8 cellular contexts compared by ENCODE assay signal in genomic region chr12:94650143-94651056, GRCh38. TPM values are rescaled to one million over a fixed set of nuclear protein-coding genes. Genes with fewer than 3 reads are reported as not detected.
A peak's percentile ranks its signal among the peaks of the same experiment; 100 is the strongest.
DNase-seq lines count a peak whose midpoint lies in the region; ATAC-seq and TF ChIP-seq lines count a peak whose summit lies in the region.

A gene with protein sequence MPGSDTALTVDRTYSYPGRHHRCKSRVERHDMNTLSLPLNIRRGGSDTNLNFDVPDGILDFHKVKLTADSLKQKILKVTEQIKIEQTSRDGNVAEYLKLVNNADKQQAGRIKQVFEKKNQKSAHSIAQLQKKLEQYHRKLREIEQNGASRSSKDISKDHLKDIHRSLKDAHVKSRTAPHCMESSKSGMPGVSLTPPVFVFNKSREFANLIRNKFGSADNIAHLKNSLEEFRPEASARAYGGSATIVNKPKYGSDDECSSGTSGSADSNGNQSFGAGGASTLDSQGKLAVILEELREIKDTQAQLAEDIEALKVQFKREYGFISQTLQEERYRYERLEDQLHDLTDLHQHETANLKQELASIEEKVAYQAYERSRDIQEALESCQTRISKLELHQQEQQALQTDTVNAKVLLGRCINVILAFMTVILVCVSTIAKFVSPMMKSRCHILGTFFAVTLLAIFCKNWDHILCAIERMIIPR (minus strand): TSS chr12:94650557. CDS start chr12:94650430, 127 bp downstream.

- no peaks in the 10 kb centered on the region for H3K79me2 ChIP-seq in H9 (ENCODE audit: insufficient read depth, low read length)

- DNase-seq in NCI-H146 (lab: John Stamatoyannopoulos, UW) (peak; percentile 4), NCI-H146 treated with DMSO at 0.1 percent for 48 hours (lab: John Stamatoyannopoulos, UW; ENCODE audit: unreplicated experiment) (no peak), H9 (peak; percentile 58), NCI-H2107 (lab: John Stamatoyannopoulos, UW) (peak; percentile 9), Right ventricle myocardium inferior (ENCODE audit: missing footprints) (peak; percentile 83), OCI-M2 (lab: John Stamatoyannopoulos, UW; ENCODE audit: unreplicated experiment) (no peak)
- no peak for DNase-seq in activated naive CD4-positive, alpha-beta T cell treated with anti-CD3 and anti-CD28 coated beads, Interleukin-2, amount 50 U/mL, for 72 hours (ENCODE audit: low spot score in 2 of 2)

- no peak within 1 kb of the TSS for H2BK15ac ChIP-seq in H9 (ENCODE audit: low read depth, low read length)

- H3K18ac ChIP-seq in H9 (ENCODE audit: insufficient read length, low read depth, low read length), result no peak within 1 kb of the TSS

- no peak within 1 kb of the TSS for H3K56ac ChIP-seq in H9 (ENCODE audit: insufficient read length, low read depth, low read length)

- H2BK12ac ChIP-seq in H9 (ENCODE audit: insufficient read length, low read depth, low read length), result no peak within 1 kb of the TSS

- H3K27ac ChIP-seq in H9 (ENCODE audit: insufficient read length, low read depth, low read length) (no peak within 1 kb of the TSS), neutrophil (peak within 1 kb of the TSS; percentile 88)

- no peak within 1 kb of the TSS for H3K23ac ChIP-seq in H9 (ENCODE audit: insufficient read length, low read depth, low read length)

- H2AK5ac ChIP-seq in H9 (ENCODE audit: insufficient read length, low read length), result no peak within 1 kb of the TSS

- no peak within 1 kb of the TSS for H2BK20ac ChIP-seq in H9 (ENCODE audit: low read depth, low read length, poor library complexity, severe bottlenecking)

- TF ChIP-seq CTCF in H9 (conservative IDR thresholded peaks at IDR 0.05) (no peak), neutrophil (IDR thresholded peaks at IDR 0.05) (no peak)

- H3K27ac Mint-ChIP-seq in H9, result no peak within 1 kb of the TSS; a peak in 1 of 7 replicates
- no peak within 1 kb of the TSS for H3K27ac Mint-ChIP-seq in activated naive CD4-positive, alpha-beta T cell treated with anti-CD3 and anti-CD28 coated beads, Interleukin-2, amount 50 U/mL, for 72 hours

- peaks cover 8 to 17% of the 10 kb centered on the region in 2 experiments for H3K4me1 Mint-ChIP-seq in H9

- peak within 1 kb of the TSS; percentile 3 for H3K9ac ChIP-seq in H9 (ENCODE audit: extremely low read depth, insufficient read length, low read length)

- peak within 1 kb of the TSS; percentile 82 for H3K4me2 ChIP-seq in H9 (ENCODE audit: insufficient read depth, insufficient read length, low read length)

- H3K9me3 ChIP-seq in H9 (ENCODE audit: control insufficient read depth, low read depth, low read length) (no peaks in the 10 kb centered on the region), neutrophil (no peaks in the 10 kb centered on the region)

- peak; percentile 39 to 70 for ATAC-seq in activated naive CD4-positive, alpha-beta T cell treated with anti-CD3 and anti-CD28 coated beads, Interleukin-2, amount 50 U/mL, for 72 hours
- ATAC-seq in Right ventricle myocardium inferior, result peak; percentile 82

- WGBS in H9 (ENCODE audit: extremely low coverage, insufficient read length, low lambda C conversion rate), result no CpG with 5 or more reads among the region's 82 CpGs

- no peak within 1 kb of the TSS for H4K8ac ChIP-seq in H9 (replicated peaks; ENCODE audit: insufficient read length, low read depth, low read length)

- peaks cover 6% of the 10 kb centered on the region for H3K23me2 ChIP-seq in H9 (ENCODE audit: insufficient read length, low read depth, low read length, poor library complexity, severe bottlenecking)

- no peaks in the 10 kb centered on the region for H3K36me3 ChIP-seq in neutrophil

- H2BK5ac ChIP-seq in H9 (ENCODE audit: insufficient read length, low read length), result no peak within 1 kb of the TSS

- no peak within 1 kb of the TSS for H3T11ph ChIP-seq in H9 (ENCODE audit: low read length)

- no peaks in the 10 kb centered on the region for H3K79me1 ChIP-seq in H9 (ENCODE audit: insufficient read depth, low read depth, low read length, poor library complexity, severe bottlenecking)

- H3K27me3 ChIP-seq in H9 (ENCODE audit: insufficient read depth, low read length) (peaks cover 9% of the 10 kb centered on the region), neutrophil (peaks cover 42% of the 10 kb centered on the region)

- H3K4me3 Mint-ChIP-seq in H9, result peak within 1 kb of the TSS; percentile 70 to 86

- no peak within 1 kb of the TSS for H2BK120ac ChIP-seq in H9 (ENCODE audit: low read depth, low read length, poor library complexity, severe bottlenecking)

- H2AFZ ChIP-seq in H9 (ENCODE audit: low read length), result no peak within 1 kb of the TSS

- H4K91ac ChIP-seq in H9 (ENCODE audit: insufficient read length, low read depth, low read length), result no peak within 1 kb of the TSS

- peak within 1 kb of the TSS; percentile 45 for H3K14ac ChIP-seq in H9 (ENCODE audit: insufficient read depth, low read length)

- peak within 1 kb of the TSS; percentile 80 to 99 for H3K4me3 ChIP-seq in neutrophil (ENCODE audit: low read depth in 1 of 2, low read length in 1 of 2)

- H3K27me3 Mint-ChIP-seq in H9 (ENCODE audit: low read depth), result peaks cover 44% of the 10 kb centered on the region

- H3K4me1 ChIP-seq in H9 (ENCODE audit: insufficient read depth, low read length), result no peaks in the 10 kb centered on the region
- H3K4me1 ChIP-seq in neutrophil (ENCODE audit: control insufficient read depth in 1 of 2, insufficient read depth in 1 of 2, low read depth in 1 of 2, low read length in 1 of 2), result peaks cover 39 to 51% of the 10 kb centered on the region in 2 experiments

- no peaks in the 10 kb centered on the region for H3K36me3 Mint-ChIP-seq in H9 (ENCODE audit: insufficient read depth in 1 of 3, low read depth in 3 of 3)
- peaks cover 0 to 16% of the 10 kb centered on the region in 2 donors for H3K36me3 Mint-ChIP-seq in activated naive CD4-positive, alpha-beta T cell treated with anti-CD3 and anti-CD28 coated beads, Interleukin-2, amount 50 U/mL, for 72 hours

- intact Hi-C loops in Right ventricle myocardium inferior (cut with DNase I), result loop anchor here (10.0 kb wide), 1 partner anchor 104 kb away; no protein-coding TSS in a partner anchor

- H4K20me1 ChIP-seq in H9 (ENCODE audit: control insufficient read depth, insufficient read depth, insufficient read length), result no peaks in the 10 kb centered on the region

- H3K9me3 Mint-ChIP-seq in H9, result no peaks in the 10 kb centered on the region; a peak in 1 of 5 replicates
- H3K9me3 Mint-ChIP-seq in activated naive CD4-positive, alpha-beta T cell treated with anti-CD3 and anti-CD28 coated beads, Interleukin-2, amount 50 U/mL, for 72 hours, result no peaks in the 10 kb centered on the region

- H3K4ac ChIP-seq in H9 (ENCODE audit: low read depth, low read length), result no peak within 1 kb of the TSS

- H4K5ac ChIP-seq in H9 (ENCODE audit: insufficient read length, low read depth, low read length), result no peak within 1 kb of the TSS

RNA-seq across cellular contexts. Expression of the gene that starts here (rescaled TPM):
- 0.72 and 0.87 TPM in 2 replicates for total RNA-seq in H9 (2021)
- not detected for total RNA-seq in activated naive CD4-positive, alpha-beta T cell treated with anti-CD3 and anti-CD28 coated beads, Interleukin-2, amount 50 U/mL, for 72 hours
- 1.5 TPM for total RNA-seq in Right ventricle myocardium inferior

Comparison
In these comparisons a context has a peak if more than half of its experiments do, and no peak if none do; other contexts are left out.
1. DNase-seq: peak in NCI-H146 (single experiment), NCI-H2107 (single experiment) and Right ventricle myocardium inferior (single experiment); none in NCI-H146 treated with DMSO at 0.1 percent for 48 hours (single experiment), activated naive CD4-positive, alpha-beta T cell treated with anti-CD3 and anti-CD28 coated beads, Interleukin-2, amount 50 U/mL, for 72 hours (0 of 2) and OCI-M2 (single experiment).
2. Peak in DNase-seq, H3K9ac ChIP-seq and H3K4me2 ChIP-seq in H9; RNA of the gene not detected or under 1 TPM.
3. Peak in ATAC-seq in activated naive CD4-positive, alpha-beta T cell treated with anti-CD3 and anti-CD28 coated beads, Interleukin-2, amount 50 U/mL, for 72 hours; RNA of the gene not detected or under 1 TPM.